ENCODE assay signal across 8 cellular contexts in genomic region chr17:1058423-1059130, GRCh38.
DNase-seq lines count a peak whose midpoint lies in the region; TF ChIP-seq lines count a peak whose summit lies in the region.

No MANE protein-coding gene starts in this region.

- H3K36me3 Mint-ChIP-seq in mesothelial cell of epicardium: peaks cover 32% of the 10 kb centered on the region

- no peak overlapping the region for H3K4me3 Mint-ChIP-seq in mesothelial cell of epicardium

- H3K9me3 Mint-ChIP-seq in mesothelial cell of epicardium: no peaks in the 10 kb centered on the region

- TF ChIP-seq CTCF in mesothelial cell of epicardium (IDR thresholded peaks at IDR 0.05; ENCODE audit: unreplicated experiment): no peak

- H3K27ac Mint-ChIP-seq in mesothelial cell of epicardium: no peak overlapping the region

- no peaks in the 10 kb centered on the region for H3K4me1 Mint-ChIP-seq in mesothelial cell of epicardium

- H3K27me3 Mint-ChIP-seq in mesothelial cell of epicardium (ENCODE audit: low read depth): no peaks in the 10 kb centered on the region

- DNase-seq in NCI-H2171 treated with DMSO at 0.1 percent for 48 hours (lab: John Stamatoyannopoulos, UW) (peak; percentile 48), NCI-H2171 (lab: John Stamatoyannopoulos, UW) (no peak), iPS-NIHi11 (ENCODE audit: low spot score) (peak; percentile 43), NCI-H187 (lab: John Stamatoyannopoulos, UW) (no peak), mesothelial cell of epicardium (ENCODE audit: low spot score in 2 of 2, unreplicated experiment in 2 of 2) (no peak)
- peak; percentile 82 for DNase-seq in activated effector memory CD4-positive, alpha-beta T cell treated with anti-CD3 and anti-CD28 coated beads, Interleukin-2, amount 50 U/mL, for 16 hours
- DNase-seq in stimulated activated CD8-positive, alpha-beta memory T cell treated with anti-CD3 and anti-CD28 coated beads, Interleukin-15, amount 100 ng/mL, for 24 hours (ENCODE audit: low read depth): peak; percentile 25

TF ChIP-seq in PFSK-1, 5 proteins besides CTCF, POLR2A, EP300 and RAD21:
- TF ChIP-seq FOXP2 (optimal IDR thresholded peaks at IDR 0.05; ENCODE audit: borderline replicate concordance, extremely low read depth, extremely low read length, insufficient read depth) (peak; percentile 16), POLR2AphosphoS5 (IDR thresholded peaks at IDR 0.05; ENCODE audit: low read depth, low read length) (no peak)

Comparison
In these comparisons a context has a peak if more than half of its experiments do, and no peak if none do; other contexts are left out.
1. DNase-seq: peak in NCI-H2171 treated with DMSO at 0.1 percent for 48 hours (single experiment), activated effector memory CD4-positive, alpha-beta T cell treated with anti-CD3 and anti-CD28 coated beads, Interleukin-2, amount 50 U/mL, for 16 hours (single experiment), iPS-NIHi11 (single experiment) and stimulated activated CD8-positive, alpha-beta memory T cell treated with anti-CD3 and anti-CD28 coated beads, Interleukin-15, amount 100 ng/mL, for 24 hours (single experiment); none in NCI-H2171 (single experiment), NCI-H187 (0 of 2) and mesothelial cell of epicardium (0 of 2).